Comparison of ENCODE assay signal across 2 cellular contexts in the genomic region with DNA sequence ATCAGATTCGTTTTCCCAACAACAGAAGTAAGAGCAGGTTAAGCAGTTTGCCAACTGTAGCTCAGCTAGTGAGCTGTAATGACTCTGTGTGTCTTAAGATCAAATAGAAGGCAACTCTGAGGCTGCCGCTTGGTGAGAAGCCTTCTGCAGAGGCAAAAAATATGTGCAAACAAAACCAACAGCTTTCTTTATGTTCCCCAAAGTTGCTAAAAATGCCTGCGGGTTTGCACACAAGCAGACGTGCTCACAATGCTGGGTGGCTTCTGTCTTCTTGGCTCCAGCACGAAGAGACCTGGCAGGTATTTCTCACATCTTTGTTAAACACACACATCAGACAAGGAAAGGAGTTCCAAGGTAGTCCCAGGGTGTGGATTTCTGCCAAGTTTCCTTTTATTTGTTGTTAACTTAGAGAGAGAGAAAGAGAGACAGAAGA.
TF ChIP-seq lines count a peak whose summit lies in the region.

No MANE protein-coding gene starts in this region.

TF ChIP-seq in A549, 52 proteins besides CTCF, POLR2A, EP300 and RAD21 (continued from another document):
- TF ChIP-seq, protein P1, sequence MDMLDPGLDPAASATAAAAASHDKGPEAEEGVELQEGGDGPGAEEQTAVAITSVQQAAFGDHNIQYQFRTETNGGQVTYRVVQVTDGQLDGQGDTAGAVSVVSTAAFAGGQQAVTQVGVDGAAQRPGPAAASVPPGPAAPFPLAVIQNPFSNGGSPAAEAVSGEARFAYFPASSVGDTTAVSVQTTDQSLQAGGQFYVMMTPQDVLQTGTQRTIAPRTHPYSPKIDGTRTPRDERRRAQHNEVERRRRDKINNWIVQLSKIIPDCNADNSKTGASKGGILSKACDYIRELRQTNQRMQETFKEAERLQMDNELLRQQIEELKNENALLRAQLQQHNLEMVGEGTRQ (IDR thresholded peaks at IDR 0.05): no peak
- TF ChIP-seq ESRRA (IDR thresholded peaks at IDR 0.05; ENCODE audit: borderline replicate concordance, low read length) (no peak), NFE2L2 (conservative IDR thresholded peaks at IDR 0.05; ENCODE audit: low read length) (no peak), HOXA7 (CRISPR knock-in tag; IDR thresholded peaks at IDR 0.05) (no peak), TFCP2L1 (CRISPR knock-in tag; IDR thresholded peaks at IDR 0.05) (no peak), FOXS1 (CRISPR knock-in tag; IDR thresholded peaks at IDR 0.05) (no peak), MAFK (IDR thresholded peaks at IDR 0.05; ENCODE audit: partially characterized antibody) (no peak), SMC3 (IDR thresholded peaks at IDR 0.05) (no peak), EHF (CRISPR knock-in tag; IDR thresholded peaks at IDR 0.05) (no peak)
- TF ChIP-seq, protein P2, sequence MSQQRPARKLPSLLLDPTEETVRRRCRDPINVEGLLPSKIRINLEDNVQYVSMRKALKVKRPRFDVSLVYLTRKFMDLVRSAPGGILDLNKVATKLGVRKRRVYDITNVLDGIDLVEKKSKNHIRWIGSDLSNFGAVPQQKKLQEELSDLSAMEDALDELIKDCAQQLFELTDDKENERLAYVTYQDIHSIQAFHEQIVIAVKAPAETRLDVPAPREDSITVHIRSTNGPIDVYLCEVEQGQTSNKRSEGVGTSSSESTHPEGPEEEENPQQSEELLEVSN (IDR thresholded peaks at IDR 0.05; ENCODE audit: borderline replicate concordance, low read depth): no peak
- TF ChIP-seq, protein P3, sequence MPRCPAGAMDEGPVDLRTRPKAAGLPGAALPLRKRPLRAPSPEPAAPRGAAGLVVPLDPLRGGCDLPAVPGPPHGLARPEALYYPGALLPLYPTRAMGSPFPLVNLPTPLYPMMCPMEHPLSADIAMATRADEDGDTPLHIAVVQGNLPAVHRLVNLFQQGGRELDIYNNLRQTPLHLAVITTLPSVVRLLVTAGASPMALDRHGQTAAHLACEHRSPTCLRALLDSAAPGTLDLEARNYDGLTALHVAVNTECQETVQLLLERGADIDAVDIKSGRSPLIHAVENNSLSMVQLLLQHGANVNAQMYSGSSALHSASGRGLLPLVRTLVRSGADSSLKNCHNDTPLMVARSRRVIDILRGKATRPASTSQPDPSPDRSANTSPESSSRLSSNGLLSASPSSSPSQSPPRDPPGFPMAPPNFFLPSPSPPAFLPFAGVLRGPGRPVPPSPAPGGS (IDR thresholded peaks at IDR 0.05): no peak
- TF ChIP-seq, protein P4, sequence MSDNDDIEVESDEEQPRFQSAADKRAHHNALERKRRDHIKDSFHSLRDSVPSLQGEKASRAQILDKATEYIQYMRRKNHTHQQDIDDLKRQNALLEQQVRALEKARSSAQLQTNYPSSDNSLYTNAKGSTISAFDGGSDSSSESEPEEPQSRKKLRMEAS (IDR thresholded peaks at IDR 0.05): no peak

TF ChIP-seq in SK-N-SH treated with all-trans-retinoic acid at 6 μM for 48 hours, 23 proteins besides CTCF, POLR2A, EP300 and RAD21 (continued from another document):
- TF ChIP-seq, protein P5, sequence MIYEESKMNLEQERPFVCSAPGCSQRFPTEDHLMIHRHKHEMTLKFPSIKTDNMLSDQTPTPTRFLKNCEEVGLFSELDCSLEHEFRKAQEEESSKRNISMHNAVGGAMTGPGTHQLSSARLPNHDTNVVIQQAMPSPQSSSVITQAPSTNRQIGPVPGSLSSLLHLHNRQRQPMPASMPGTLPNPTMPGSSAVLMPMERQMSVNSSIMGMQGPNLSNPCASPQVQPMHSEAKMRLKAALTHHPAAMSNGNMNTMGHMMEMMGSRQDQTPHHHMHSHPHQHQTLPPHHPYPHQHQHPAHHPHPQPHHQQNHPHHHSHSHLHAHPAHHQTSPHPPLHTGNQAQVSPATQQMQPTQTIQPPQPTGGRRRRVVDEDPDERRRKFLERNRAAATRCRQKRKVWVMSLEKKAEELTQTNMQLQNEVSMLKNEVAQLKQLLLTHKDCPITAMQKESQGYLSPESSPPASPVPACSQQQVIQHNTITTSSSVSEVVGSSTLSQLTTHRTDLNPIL (CRISPR knock-in tag; IDR thresholded peaks at IDR 0.05; ENCODE audit: low read depth): no peak
